In genomic region chr17:29710891-29711418, GRCh38 we compare ENCODE assay signal across 1 cellular context.
A peak's percentile ranks its signal among the peaks of the same experiment; 100 is the strongest.
TF ChIP-seq lines count a peak whose summit lies in the region.

No MANE protein-coding gene starts in this region.

TF ChIP-seq in K562, 482 proteins besides CTCF, POLR2A, EP300 and RAD21 (continued from another document and continues in another):
- TF ChIP-seq HOMEZ (CRISPR knock-in tag; IDR thresholded peaks at IDR 0.05) (no peak), YBX1 (IDR thresholded peaks at IDR 0.05) (no peak), ZC3H11A (IDR thresholded peaks at IDR 0.05; ENCODE audit: low read depth, low read length) (no peak), CBFA2T2 (conservative IDR thresholded peaks at IDR 0.05) (peak; percentile 67), HDGF (IDR thresholded peaks at IDR 0.05) (no peak), SMAD3 (CRISPR knock-in tag; conservative IDR thresholded peaks at IDR 0.05) (no peak), TFAP4 (CRISPR knock-in tag; IDR thresholded peaks at IDR 0.05; ENCODE audit: borderline replicate concordance) (no peak), KLF6 (CRISPR knock-in tag; IDR thresholded peaks at IDR 0.05; ENCODE audit: borderline replicate concordance) (no peak), ZC3H4 (CRISPR knock-in tag; IDR thresholded peaks at IDR 0.05; ENCODE audit: borderline replicate concordance) (no peak), L3MBTL2 (IDR thresholded peaks at IDR 0.05) (peak; percentile 77), FOXP4 (CRISPR knock-in tag; IDR thresholded peaks at IDR 0.05; ENCODE audit: borderline replicate concordance) (no peak), DACH1 (IDR thresholded peaks at IDR 0.05; ENCODE audit: partially characterized antibody) (peak; percentile 84), RFX5 (IDR thresholded peaks at IDR 0.05; ENCODE audit: low read depth, low read length) (no peak), FOS (IDR thresholded peaks at IDR 0.05; ENCODE audit: extremely low read depth, insufficient read length) (peak; percentile 28), BHLHE40 (IDR thresholded peaks at IDR 0.05; ENCODE audit: low read length) (peak; percentile 56; the same call in 1 of the 2 replicates), EGR1 (conservative IDR thresholded peaks at IDR 0.05) (no peak), MEF2D (tag; conservative IDR thresholded peaks at IDR 0.05; ENCODE audit: low read depth) (peak; percentile 61; the same call in 1 of the 2 replicates), NFIC (IDR thresholded peaks at IDR 0.05) (no peak), SRSF7 (optimal IDR thresholded peaks at IDR 0.05; ENCODE audit: low read depth, low read length) (no peak), SETDB1 (IDR thresholded peaks at IDR 0.05; ENCODE audit: low read length) (no peak), ZNF12 (CRISPR knock-in tag; IDR thresholded peaks at IDR 0.05) (no peak), NFYB (IDR thresholded peaks at IDR 0.05; ENCODE audit: extremely low read depth, insufficient read length) (no peak), POLR2AphosphoS5 (IDR thresholded peaks at IDR 0.05; ENCODE audit: control insufficient read depth, insufficient read depth, low read depth, low read length) (0 out of 2 replicates have a peak, but pooled peaks have one; percentile 50), ZNF24 (IDR thresholded peaks at IDR 0.05) (no peak), U2AF2 (optimal IDR thresholded peaks at IDR 0.05; ENCODE audit: low read depth, low read length) (no peak), BCL6 (CRISPR knock-in tag; IDR thresholded peaks at IDR 0.05) (no peak), ZNF354B (CRISPR knock-in tag; IDR thresholded peaks at IDR 0.05) (no peak), KDM4B (IDR thresholded peaks at IDR 0.05; ENCODE audit: borderline replicate concordance in 2 of 2, low read depth in 1 of 2) (no peak), ZBTB43 (CRISPR knock-in tag; IDR thresholded peaks at IDR 0.05) (no peak), ARHGAP35 (IDR thresholded peaks at IDR 0.05; ENCODE audit: partially characterized antibody) (no peak), ZNF79 (CRISPR knock-in tag; IDR thresholded peaks at IDR 0.05; ENCODE audit: low read depth) (no peak), MAFG (tag; conservative IDR thresholded peaks at IDR 0.05) (peak; percentile 2; the same call in 1 of the 2 replicates), ZNF407 (IDR thresholded peaks at IDR 0.05; ENCODE audit: low read depth) (no peak), HNRNPL (IDR thresholded peaks at IDR 0.05; ENCODE audit: low read depth, low read length) (no peak), NELFE (IDR thresholded peaks at IDR 0.05; ENCODE audit: insufficient read depth, insufficient read length) (no peak), HMBOX1 (IDR thresholded peaks at IDR 0.05) (peak; percentile 100), MTA1 (IDR thresholded peaks at IDR 0.05; ENCODE audit: borderline replicate concordance) (no peak; the same call in 1 of the 2 replicates), ZNF41 (CRISPR knock-in tag; conservative IDR thresholded peaks at IDR 0.05) (0 out of 2 replicates have a peak, but pooled peaks have one; percentile 34), TEAD2 (tag; IDR thresholded peaks at IDR 0.05) (no peak), ZNF655 (CRISPR knock-in tag; IDR thresholded peaks at IDR 0.05) (no peak), IRF2 (CRISPR knock-in tag; IDR thresholded peaks at IDR 0.05) (no peak), ZNF77 (CRISPR knock-in tag; IDR thresholded peaks at IDR 0.05) (no peak), ZNF778 (CRISPR knock-in tag; IDR thresholded peaks at IDR 0.05) (no peak), ZBED1 (IDR thresholded peaks at IDR 0.05) (0 out of 2 replicates have a peak, but pooled peaks have one; percentile 26), PBX2 (CRISPR knock-in tag; IDR thresholded peaks at IDR 0.05; ENCODE audit: low read depth) (no peak), PBX2 (tag; conservative IDR thresholded peaks at IDR 0.05; ENCODE audit: low read depth) (peak; percentile 43; the same call in 1 of the 2 replicates), ZNF431 (CRISPR knock-in tag; IDR thresholded peaks at IDR 0.05) (no peak), PKNOX1 (IDR thresholded peaks at IDR 0.05) (peak; percentile 25; the same call in 1 of the 2 replicates)
